27 cellular contexts compared by ENCODE assay signal in genomic region chr1:1915911-1916835, GRCh38. TPM values are rescaled to one million over a fixed set of nuclear protein-coding genes. Genes with fewer than 3 reads are reported as not detected.
DNase-seq lines count a peak whose midpoint lies in the region; ATAC-seq and TF ChIP-seq lines count a peak whose summit lies in the region.
"Had no signal": no experiment of that assay in that cellular context is flagged by ENCODE, and none has a peak within 500 bp of the region (broad histone marks: within the 10 kb centered on the region; RNA-seq: fewer than 3 reads in every experiment).

No MANE protein-coding gene starts in this region.

- H3K4me1 ChIP-seq in heart left ventricle: peaks cover 5 to 22% (median 13%) of the 10 kb centered on the region in 12 donors
- peaks cover 23% of the 10 kb centered on the region for H3K4me1 ChIP-seq in left ventricle myocardium inferior
- H3K4me1 ChIP-seq in body of pancreas: peaks cover 60% of the 10 kb centered on the region
- peaks cover 18 to 35% (median 31%) of the 10 kb centered on the region in 4 donors for H3K4me1 ChIP-seq in stomach
- H3K4me1 ChIP-seq: parathyroid adenoma had no signal

- H3K9me3 ChIP-seq in heart left ventricle (no peaks in the 10 kb centered on the region), left ventricle myocardium inferior (replicated peaks) (no peaks in the 10 kb centered on the region), body of pancreas (no peaks in the 10 kb centered on the region), stomach (no peaks in the 10 kb centered on the region)
- H3K9me3 ChIP-seq: BLaER1 treated with 17β-estradiol and CSF1 and Interleukin-3, amounts not matched to agents 10 nM and 100 nM; testis had no signal

- intact Hi-C loops in heart left ventricle (cut with DNase I): no loop called here
- intact Hi-C loops in left ventricle myocardium inferior (cut with micrococcal nuclease): no loop called here
- intact Hi-C loops in body of pancreas (cut with DNase I): no loop called here
- intact Hi-C loops in stomach (cut with DNase I; ENCODE audit: low total_unique reads): no loop called here

- WGBS in heart left ventricle, 4 donors: 91 to 93% (median 92%) methylated on average over 17 to 22 of the region's 22 CpGs
- 38 to 39% methylated on average over 13 to 22 of the region's 22 CpGs for WGBS in body of pancreas, 2 donors
- WGBS in stomach, 5 donors: 71 to 76% (median 73%) methylated on average over 20 to 22 of the region's 22 CpGs

- peaks cover 3 to 12% (median 7%) of the 10 kb centered on the region in 4 donors for H3K4me1 Mint-ChIP-seq in naive thymus-derived CD8-positive, alpha-beta T cell

- ATAC-seq in heart left ventricle: no peak
- peak; percentile 55 for ATAC-seq in body of pancreas
- no peak for ATAC-seq in naive thymus-derived CD8-positive, alpha-beta T cell
- no peak for ATAC-seq in GM21825 (IDR thresholded peaks at IDR 0.05; ENCODE audit: unreplicated experiment)
- ATAC-seq: activated naive CD4-positive, alpha-beta T cell treated with anti-CD3 and anti-CD28 coated beads, Interleukin-2, amount 50 U/mL, for 72 hours; activated T-cell treated with anti-CD3 and anti-CD28 coated beads, Interleukin-2, amount 50 U/mL, for 72 hours; stimulated activated effector memory CD8-positive, alpha-beta T cell treated with anti-CD3 and anti-CD28 coated beads, Interleukin-12 subunit alpha, Interleukin-12 subunit beta, amount 100 ng/mL, for 72 hours; T-cell had no signal

- no peaks in the 10 kb centered on the region for H3K36me3 Mint-ChIP-seq in naive thymus-derived CD8-positive, alpha-beta T cell
- H3K36me3 Mint-ChIP-seq: activated naive CD4-positive, alpha-beta T cell treated with anti-CD3 and anti-CD28 coated beads, Interleukin-2, amount 50 U/mL, for 72 hours; naive B cell; stimulated activated effector memory CD8-positive, alpha-beta T cell treated with anti-CD3 and anti-CD28 coated beads, Interleukin-12 subunit alpha, Interleukin-12 subunit beta, amount 100 ng/mL, for 72 hours; T-cell had no signal

- no peaks in the 10 kb centered on the region for H3K27me3 Mint-ChIP-seq in naive thymus-derived CD8-positive, alpha-beta T cell

- H3K4me3 Mint-ChIP-seq in naive thymus-derived CD8-positive, alpha-beta T cell: peak overlapping the region in 6 of 10 donors; percentile 22 to 52 (median 37)
- H3K4me3 Mint-ChIP-seq: activated T-cell treated with anti-CD3 and anti-CD28 coated beads, Interleukin-2, amount 50 U/mL, for 72 hours; HFFc6; stimulated activated effector memory CD8-positive, alpha-beta T cell treated with anti-CD3 and anti-CD28 coated beads, Interleukin-12 subunit alpha, Interleukin-12 subunit beta, amount 100 ng/mL, for 72 hours had no signal

- H3K9me3 Mint-ChIP-seq in naive thymus-derived CD8-positive, alpha-beta T cell: no peaks in the 10 kb centered on the region
- H3K9me3 Mint-ChIP-seq: activated naive CD4-positive, alpha-beta T cell treated with anti-CD3 and anti-CD28 coated beads, Interleukin-2, amount 50 U/mL, for 72 hours; activated T-cell treated with anti-CD3 and anti-CD28 coated beads, Interleukin-2, amount 50 U/mL, for 72 hours; HFFc6; stimulated activated effector memory CD8-positive, alpha-beta T cell treated with anti-CD3 and anti-CD28 coated beads, Interleukin-12 subunit alpha, Interleukin-12 subunit beta, amount 100 ng/mL, for 72 hours; T-cell had no signal

- H3K36me3 ChIP-seq in heart left ventricle: no peaks in the 10 kb centered on the region
- no peaks in the 10 kb centered on the region for H3K36me3 ChIP-seq in left ventricle myocardium inferior
- no peaks in the 10 kb centered on the region for H3K36me3 ChIP-seq in body of pancreas (replicated peaks in 1 of 2; ENCODE audit: insufficient read depth in 1 of 2, low read depth in 2 of 2)
- no peaks in the 10 kb centered on the region for H3K36me3 ChIP-seq in stomach
- H3K36me3 ChIP-seq: BLaER1 treated with 17β-estradiol and CSF1 and Interleukin-3, amounts not matched to agents 10 nM and 100 nM had no signal

- no peak for TF ChIP-seq POLR2A in heart left ventricle (IDR thresholded peaks at IDR 0.05)
- TF ChIP-seq POLR2A in body of pancreas (IDR thresholded peaks at IDR 0.05): peak; percentile 71 to 90 (median 82)
- no peak for TF ChIP-seq POLR2A in stomach (IDR thresholded peaks at IDR 0.05)

- no peak overlapping the region for H3K4me3 ChIP-seq in heart left ventricle
- no peak overlapping the region for H3K4me3 ChIP-seq in left ventricle myocardium inferior
- no peak overlapping the region for H3K4me3 ChIP-seq in body of pancreas
- H3K4me3 ChIP-seq in stomach: no peak overlapping the region
- H3K4me3 ChIP-seq: BLaER1 treated with 17β-estradiol and CSF1 and Interleukin-3, amounts not matched to agents 10 nM and 100 nM; testis had no signal

- H3K27ac ChIP-seq in heart left ventricle (no peak overlapping the region), left ventricle myocardium inferior (replicated peaks) (no peak overlapping the region), body of pancreas (peak overlapping the region; percentile 81 to 96 (median 93)), stomach (peak overlapping the region in 4 of 5 donors; percentile 18 to 69 (median 52))
- H3K27ac ChIP-seq: BLaER1 treated with 17β-estradiol and CSF1 and Interleukin-3, amounts not matched to agents 10 nM and 100 nM; parathyroid adenoma; testis had no signal

- TF ChIP-seq CTCF in heart left ventricle (IDR thresholded peaks at IDR 0.05): no peak
- no peak for TF ChIP-seq CTCF in left ventricle myocardium inferior (IDR thresholded peaks at IDR 0.05; ENCODE audit: borderline replicate concordance)
- no peak for TF ChIP-seq CTCF in body of pancreas (IDR thresholded peaks at IDR 0.05)
- no peak for TF ChIP-seq CTCF in stomach (IDR thresholded peaks at IDR 0.05)

- H3K27me3 ChIP-seq in heart left ventricle (no peaks in the 10 kb centered on the region), left ventricle myocardium inferior (ENCODE audit: low read depth) (no peaks in the 10 kb centered on the region), body of pancreas (no peaks in the 10 kb centered on the region), stomach (peaks cover 0 to 4% (median 0%) of the 10 kb centered on the region in 3 donors)
- H3K27me3 ChIP-seq: testis had no signal

- H3K27ac Mint-ChIP-seq in naive thymus-derived CD8-positive, alpha-beta T cell: no peak overlapping the region
- H3K27ac Mint-ChIP-seq: activated naive CD4-positive, alpha-beta T cell treated with anti-CD3 and anti-CD28 coated beads, Interleukin-2, amount 50 U/mL, for 72 hours; activated T-cell treated with anti-CD3 and anti-CD28 coated beads, Interleukin-2, amount 50 U/mL, for 72 hours; HFFc6; stimulated activated effector memory CD8-positive, alpha-beta T cell treated with anti-CD3 and anti-CD28 coated beads, Interleukin-12 subunit alpha, Interleukin-12 subunit beta, amount 100 ng/mL, for 72 hours; T-cell had no signal

- POLR2A ChIA-PET in naive thymus-derived CD8-positive, alpha-beta T cell (lab: Charles Lee): no interaction called here

- peak; percentile 6 to 59 (median 21) for DNase-seq in heart left ventricle
- no peak for DNase-seq in left ventricle myocardium inferior
- DNase-seq in body of pancreas: peak; percentile 92 to 96 (median 93)
- peak in 1 of 10 donors; percentile 16 for DNase-seq in naive thymus-derived CD8-positive, alpha-beta T cell
- DNase-seq in stomach: peak; percentile 79
- DNase-seq in stimulated activated CD4-positive, alpha-beta T cell treated with anti-CD3 and anti-CD28 coated beads, Interleukin-4, amount 100 ng/mL, for 24 hours: no peak
- DNase-seq in SHP77 treated with DMSO at 0.1 percent for 48 hours (lab: John Stamatoyannopoulos, UW): no peak
- DNase-seq: activated CD8-positive, alpha-beta memory T cell treated with anti-CD3 and anti-CD28 coated beads for 24 hours; activated T-cell treated with anti-CD3 and anti-CD28 coated beads, Interleukin-2, amount 50 U/mL, for 72 hours; effector CD4-positive, alpha-beta T cell; erythroblast; foreskin fibroblast; HFFc6; hypothalamus; Kasumi-1; mammary epithelial cell; naive B cell; NCI-H187; NCI-H226; NCI-H748 treated with DMSO at 0.1 percent for 48 hours; T-cell; testis had no signal

- TF ChIP-seq EP300 in stomach (IDR thresholded peaks at IDR 0.05): no peak

RNA-seq across cellular contexts. Expression of gene CALML6, which starts 1.1 kb away (rescaled TPM):
- under 1 TPM in 3 of 9 donors, not detected in 6; 0.17 to 0.58 (median 0.29) TPM for total RNA-seq in heart left ventricle
- polyA plus RNA-seq in heart left ventricle: not detected
- total RNA-seq in left ventricle myocardium inferior: not detected
- 1 to 10 TPM; 1.0 to 4.3 TPM for total RNA-seq in body of pancreas
- 1 to 10 TPM; 1.4 to 1.6 TPM for total RNA-seq in naive thymus-derived CD8-positive, alpha-beta T cell
- polyA plus RNA-seq in naive thymus-derived CD8-positive, alpha-beta T cell: not detected
- total RNA-seq in stomach: not detected
- polyA plus RNA-seq in stomach: 1 to 10 TPM; 1.4 to 5.7 (median 2.6) TPM

RNA-seq across cellular contexts. Expression of gene TMEM52, which starts 2.9 kb away (rescaled TPM):
- total RNA-seq in heart left ventricle (1 to 10 TPM in 6 of 9 donors, under 1 TPM in 3; 0.35 to 2.4 (median 1.1) TPM), left ventricle myocardium inferior (0.47 TPM), body of pancreas (100 to 1,000 TPM in 1 of 2 donors, 10 to 100 TPM in 1; 65.6 to 107 TPM), stomach (1 to 10 TPM in 1 of 5 donors, not detected in 4; 9.8 TPM)
- polyA plus RNA-seq in heart left ventricle (1 to 10 TPM; 1.6 to 7.9 TPM), stomach (10 to 100 TPM in 1 of 3 donors, 1 to 10 TPM in 2; 5.0 to 10.4 (median 6.2) TPM)
- 1 to 10 TPM in 1 of 2 experiments, not detected in 1; 1.0 TPM for total RNA-seq in naive thymus-derived CD8-positive, alpha-beta T cell
- polyA plus RNA-seq in naive thymus-derived CD8-positive, alpha-beta T cell: under 1 TPM in 2 of 3 donors, not detected in 1; 0.20 to 0.53 TPM

RNA-seq across cellular contexts. Expression of gene GNB1, which starts 25.3 kb away (rescaled TPM):
- 100 to 1,000 TPM in 7 of 9 donors, 10 to 100 TPM in 2; 83.8 to 275 (median 172) TPM for total RNA-seq in heart left ventricle
- 100 to 1,000 TPM in 1 of 2 donors, 10 to 100 TPM in 1; 52.9 to 181 TPM for polyA plus RNA-seq in heart left ventricle
- total RNA-seq in left ventricle myocardium inferior: 158 TPM
- total RNA-seq in body of pancreas: 10 to 100 TPM; 71.3 to 79.1 TPM
- 100 to 1,000 TPM; 231 to 232 TPM for total RNA-seq in naive thymus-derived CD8-positive, alpha-beta T cell
- polyA plus RNA-seq in naive thymus-derived CD8-positive, alpha-beta T cell: 100 to 1,000 TPM in 2 of 3 donors, 10 to 100 TPM in 1; 45.9 to 107 (median 105) TPM
- total RNA-seq in stomach: 100 to 1,000 TPM in 4 of 5 donors, 10 to 100 TPM in 1; 49.6 to 195 (median 124) TPM
- 100 to 1,000 TPM in 2 of 3 donors, 10 to 100 TPM in 1; 66.2 to 146 (median 126) TPM for polyA plus RNA-seq in stomach

Comparison
In these comparisons a context has a peak if more than half of its experiments do, and no peak if none do; other contexts are left out.
1. DNase-seq: peak in heart left ventricle (5 of 5), body of pancreas (4 of 4) and stomach (single experiment); none in left ventricle myocardium inferior (single experiment), stimulated activated CD4-positive, alpha-beta T cell treated with anti-CD3 and anti-CD28 coated beads, Interleukin-4, amount 100 ng/mL, for 24 hours (single experiment) and SHP77 treated with DMSO at 0.1 percent for 48 hours (single experiment).
2. H3K27ac ChIP-seq: peak in body of pancreas (4 of 4) and stomach (4 of 5); none in heart left ventricle (0 of 12) and left ventricle myocardium inferior (single experiment).
3. POLR2A ChIP-seq: peak in body of pancreas (3 of 3); none in heart left ventricle (0 of 2) and stomach (0 of 4).
4. RNA of gene TMEM52, which starts 2.9 kb away (total RNA-seq): 65.6 to 107 TPM in body of pancreas; 0.35 to 2.4 TPM in heart left ventricle, 1.0 TPM in naive thymus-derived CD8-positive, alpha-beta T cell, 0.47 TPM in left ventricle myocardium inferior (single experiment) and 9.8 TPM in stomach; every median in the first group is over 4 times any median in the second.